8 cellular contexts compared by ENCODE assay signal in genomic region chr16:28292731-28293588, GRCh38. TPM values are rescaled to one million over a fixed set of nuclear protein-coding genes. Genes with fewer than 3 reads are reported as not detected.
A peak's percentile ranks its signal among the peaks of the same experiment; 100 is the strongest.
DNase-seq lines count a peak whose midpoint lies in the region; ATAC-seq, FAIRE-seq and TF ChIP-seq lines count a peak whose summit lies in the region.

No MANE protein-coding gene starts in this region.

- peak overlapping the region; percentile 60; the same call in 1 of the 2 replicates for H2BK12ac ChIP-seq in H1 (ENCODE audit: low read depth, low read length)

- H2AK5ac ChIP-seq in H1 (ENCODE audit: low read depth, low read length) = no peak overlapping the region

- peak overlapping the region; percentile 92 to 100 (median 100) for H3K4me2 ChIP-seq in BLaER1 treated with 17β-estradiol and CSF1 and Interleukin-3, amounts not matched to agents 10 nM and 100 nM
- H3K4me2 ChIP-seq in H1 (ENCODE audit: insufficient read depth in 1 of 2, low read depth in 2 of 2, low read length in 2 of 2) = peak overlapping the region; percentile 82 to 98

- no peaks in the 10 kb centered on the region for H3K9me3 ChIP-seq in BLaER1 treated with 17β-estradiol and CSF1 and Interleukin-3, amounts not matched to agents 10 nM and 100 nM (replicated peaks in 1 of 11)
- H3K9me3 ChIP-seq in Panc1 (ENCODE audit: control insufficient read depth, insufficient read depth, low read depth, low read length) (no peaks in the 10 kb centered on the region), H1 (ENCODE audit: insufficient read depth in 2 of 2, low read depth in 1 of 2, low read length in 1 of 2) (no peaks in the 10 kb centered on the region), neuron (ENCODE audit: low read length) (no peaks in the 10 kb centered on the region)

- H2BK120ac ChIP-seq in H1 (replicated peaks; ENCODE audit: low read depth, low read length) = no peak overlapping the region

- DNase-seq in HEK293T (ENCODE audit: extremely low spot score) (peak; percentile 26), Panc1 (ENCODE audit: low read depth, low spot score) (no peak), H1 (ENCODE audit: low read depth in 1 of 2, low spot score in 2 of 2) (peak in 1 of 2 experiments; percentile 88), activated gamma-delta T cell treated with Interleukin-2 at 50 U/mL for 16 hours (no peak)

- no peak for TF ChIP-seq RAD21 in H1 (IDR thresholded peaks at IDR 0.05 in 1 of 2, conservative IDR thresholded peaks at IDR 0.05 in 1 of 2; ENCODE audit: low read depth in 2 of 2, low read length in 2 of 2)

- peak overlapping the region; percentile 85 for H4K5ac ChIP-seq in H1 (ENCODE audit: insufficient read length, low read depth, low read length)

- TF ChIP-seq CTCF in Panc1 (IDR thresholded peaks at IDR 0.05) (no peak), H1 (IDR thresholded peaks at IDR 0.05; ENCODE audit: control extremely low read depth in 1 of 3, insufficient read depth in 1 of 3, low read depth in 1 of 3, low read length in 3 of 3) (no peak)

- H3K9ac ChIP-seq in BLaER1 treated with 17β-estradiol and CSF1 and Interleukin-3, amounts not matched to agents 10 nM and 100 nM = peak overlapping the region; percentile 74 to 99 (median 92)
- H3K9ac ChIP-seq in H1 (replicated peaks in 1 of 4; ENCODE audit: extremely low read depth in 1 of 4, low read depth in 3 of 4, low read length in 3 of 4) = peak overlapping the region; percentile 69 to 89 (median 78)

- peaks cover 44 to 88% (median 81%) of the 10 kb centered on the region in 10 experiments for H3K4me1 ChIP-seq in BLaER1 treated with 17β-estradiol and CSF1 and Interleukin-3, amounts not matched to agents 10 nM and 100 nM
- H3K4me1 ChIP-seq in Panc1 (ENCODE audit: control insufficient read depth, insufficient read depth, low read length) = peaks cover 9% of the 10 kb centered on the region
- peaks cover 3 to 22% (median 13%) of the 10 kb centered on the region in 4 experiments for H3K4me1 ChIP-seq in H1 (replicated peaks in 1 of 4; ENCODE audit: control insufficient read depth in 3 of 4, insufficient read depth in 4 of 4, low read length in 3 of 4)
- peaks cover 23% of the 10 kb centered on the region for H3K4me1 ChIP-seq in neuron (ENCODE audit: insufficient read depth, low read length)

- H2AFZ ChIP-seq in H1 (ENCODE audit: low read length) (no peak overlapping the region), neuron (ENCODE audit: low read depth, low read length) (peak overlapping the region; percentile 7)

- H2BK15ac ChIP-seq in H1 (ENCODE audit: low read length) = no peak overlapping the region

- TF ChIP-seq EP300 in H1 (IDR thresholded peaks at IDR 0.05; ENCODE audit: borderline replicate concordance in 1 of 2, low read depth in 2 of 2, low read length in 2 of 2) = no peak

- peaks cover 12% of the 10 kb centered on the region for H3K23me2 ChIP-seq in H1 (ENCODE audit: low read depth, low read length)

- TF ChIP-seq POLR2A in H1 (IDR thresholded peaks at IDR 0.05; ENCODE audit: control extremely low read depth in 1 of 2, low read depth in 2 of 2, low read length in 2 of 2) = peak in 1 of 2 experiments; percentile 26; a peak in 2 of 3 replicates

- peaks cover 29% of the 10 kb centered on the region for H3K79me1 ChIP-seq in H1 (ENCODE audit: low read depth, low read length)

- intact Hi-C loops in Panc1 (cut with micrococcal nuclease; ENCODE audit: unreplicated experiment) = no loop called here

- POLR2A ChIA-PET in HEK293T (lab: Yijun Ruan, JAX) (interaction anchor here (0.9 to 2.0 kb wide), 8 partner anchors 8 to 553 kb away, joined by 3 to 15 read pairs (median 4); partner anchors contain the start of gene TUFM), Panc1 (lab: Charles Lee) (no interaction called here), H1 (lab: Charles Lee; ENCODE audit: partially characterized antibody) (interaction anchor here (0.7 to 4.5 kb wide), 11 partner anchors 7 to 531 kb away, joined by 3 to 45 read pairs (median 5); no protein-coding TSS in a partner anchor)

- peak overlapping the region; percentile 44 to 93 (median 89); a peak in 21 of 22 replicates for H3K27ac ChIP-seq in BLaER1 treated with 17β-estradiol and CSF1 and Interleukin-3, amounts not matched to agents 10 nM and 100 nM
- H3K27ac ChIP-seq in Panc1 (ENCODE audit: low read length) (no peak overlapping the region), H1 (ENCODE audit: low read depth, low read length) (peak overlapping the region; percentile 77)

- peak overlapping the region; percentile 91 for H4K91ac ChIP-seq in H1 (replicated peaks; ENCODE audit: insufficient read length, low read length)

- H2BK5ac ChIP-seq in H1 (ENCODE audit: low read depth, low read length) = peak overlapping the region; percentile 79; the same call in 1 of the 2 replicates

- peaks cover 10 to 60% of the 10 kb centered on the region in 2 experiments for H3K79me2 ChIP-seq in H1 (ENCODE audit: control insufficient read depth in 1 of 2, insufficient read depth in 2 of 2, low read length in 2 of 2)

- peaks cover 0 to 15% (median 0%) of the 10 kb centered on the region in 11 experiments; a peak in 5 of 22 replicates for H3K36me3 ChIP-seq in BLaER1 treated with 17β-estradiol and CSF1 and Interleukin-3, amounts not matched to agents 10 nM and 100 nM
- H3K36me3 ChIP-seq in Panc1 (ENCODE audit: control insufficient read depth, insufficient read depth, low read length) = peaks cover 2% of the 10 kb centered on the region; the same call in 1 of the 2 replicates
- H3K36me3 ChIP-seq in H1 (ENCODE audit: control insufficient read depth in 2 of 4, insufficient read depth in 4 of 4, low read length in 3 of 4) = peaks cover 0 to 8% (median 2%) of the 10 kb centered on the region in 4 experiments; a peak in 2 of 8 replicates
- peaks cover 22% of the 10 kb centered on the region for H3K36me3 ChIP-seq in neuron (ENCODE audit: insufficient read depth, low read length)

- H3K27me3 ChIP-seq in BLaER1 treated with 17β-estradiol and CSF1 and Interleukin-3, amounts not matched to agents 10 nM and 100 nM = no peaks in the 10 kb centered on the region
- no peaks in the 10 kb centered on the region for H3K27me3 ChIP-seq in Panc1 (ENCODE audit: control insufficient read depth, insufficient read depth, low read length)
- no peaks in the 10 kb centered on the region for H3K27me3 ChIP-seq in H1 (replicated peaks in 1 of 4; ENCODE audit: control insufficient read depth in 3 of 4, extremely low read depth in 1 of 4, insufficient read depth in 3 of 4, low read length in 3 of 4)
- no peaks in the 10 kb centered on the region for H3K27me3 ChIP-seq in neuron (ENCODE audit: insufficient read depth, low read length)

- peak overlapping the region; percentile 87 to 100 (median 95) for H3K4me3 ChIP-seq in BLaER1 treated with 17β-estradiol and CSF1 and Interleukin-3, amounts not matched to agents 10 nM and 100 nM
- H3K4me3 ChIP-seq in Panc1 (ENCODE audit: low read depth in 2 of 2, low read length in 2 of 2) (peak overlapping the region; percentile 52 to 60), H1 (ENCODE audit: extremely low read depth in 1 of 4, insufficient read depth in 2 of 4, low read depth in 3 of 4, low read length in 4 of 4) (peak overlapping the region; percentile 85 to 94 (median 88)), neuron (ENCODE audit: low read length) (peak overlapping the region; percentile 77)

- peaks cover 0 to 43% (median 33%) of the 10 kb centered on the region in 11 experiments; a peak in 17 of 22 replicates for H4K20me1 ChIP-seq in BLaER1 treated with 17β-estradiol and CSF1 and Interleukin-3, amounts not matched to agents 10 nM and 100 nM
- peaks cover 17 to 21% of the 10 kb centered on the region in 2 experiments for H4K20me1 ChIP-seq in H1 (replicated peaks in 1 of 2; ENCODE audit: control insufficient read depth in 1 of 2, insufficient read depth in 2 of 2, low read length in 2 of 2)

- in situ Hi-C loops in Panc1 (cut with HindIII; ENCODE audit: low pct_unique_long_range_greater_than_20kb, low sequenced_read_pairs) = no loop called here

- CTCF ChIA-PET in HEK293T (lab: Yijun Ruan, JAX) = interaction anchor here (1.4 kb wide), 1 partner anchor 16 kb away, joined by 3 read pairs; no protein-coding TSS in a partner anchor
- CTCF ChIA-PET in Panc1 (lab: Charles Lee) = interaction anchor here (0.7 kb wide), 1 partner anchor 28 kb away, joined by 4 read pairs; no protein-coding TSS in a partner anchor
- CTCF ChIA-PET in H1 (lab: Charles Lee; ENCODE audit: partially characterized antibody) = interaction anchor here (0.7 to 3.3 kb wide), 4 partner anchors 9 to 24 kb away, joined by 5 to 17 read pairs (median 6); no protein-coding TSS in a partner anchor

- no peak for FAIRE-seq in H1 (lab: Jason Lieb, UNC)

- peak overlapping the region; percentile 96 for H3K18ac ChIP-seq in H1 (ENCODE audit: extremely low read depth, low read length)

- no peak overlapping the region for H2BK20ac ChIP-seq in H1 (ENCODE audit: low read length)

- no peak overlapping the region for H3K23ac ChIP-seq in H1 (ENCODE audit: insufficient read length)

- H3K14ac ChIP-seq in H1 (ENCODE audit: insufficient read length) = no peak overlapping the region

- H3K4ac ChIP-seq in H1 (replicated peaks; ENCODE audit: insufficient read length, low read depth, low read length) = peak overlapping the region; percentile 75

- 2% methylated on average over 36 of the region's 60 CpGs; no CpG with 5 or more reads in 1 of the 2 experiments for WGBS in H1 (ENCODE audit: extremely low coverage in 1 of 2, insufficient coverage in 1 of 2, insufficient read length in 1 of 2, insufficient replicate concordance in 2 of 2, low coverage in 1 of 2, low lambda C conversion rate in 2 of 2, missing lambda C conversion rate in 1 of 2), 2 experiments

- H3K56ac ChIP-seq in H1 (replicated peaks; ENCODE audit: insufficient read length, low read depth, low read length) = peak overlapping the region; percentile 73

- H4K8ac ChIP-seq in H1 (ENCODE audit: extremely low read depth, insufficient read depth, low read length) = peak overlapping the region; percentile 95

- ATAC-seq in Panc1 (no peak; the same call in 1 of the 2 replicates), HG02970 (IDR thresholded peaks at IDR 0.05; ENCODE audit: low FRiP score, unreplicated experiment) (no peak), HG03039 (IDR thresholded peaks at IDR 0.05; ENCODE audit: unreplicated experiment) (no peak)

- no TSS peak for BruUV-seq in Panc1 (replicated peaks; lab: Mats Ljungman, UMichigan)

TF ChIP-seq in HEK293T, 16 proteins besides CTCF, POLR2A, EP300 and RAD21 (continues in another document):
- no peak for TF ChIP-seq BHLHE40 (IDR thresholded peaks at IDR 0.05; ENCODE audit: borderline replicate concordance)

RNA-seq across cellular contexts. Expression of gene SBK1, which starts 0.6 kb away (rescaled TPM):
- 2.4 TPM for total RNA-seq in Panc1 (2021; ENCODE audit: unreplicated experiment)
- 5.7 TPM for polyA plus RNA-seq in Panc1 (2012; ENCODE audit: insufficient read length)
- total RNA-seq in H1 (2021; fragmentation: NEBNext Ultra II Directional; extraction: Animal tissue kit (Norgen Biotek cat#: 25700)) = 73.9 and 77.4 TPM in 2 replicates
- 18.2 and 34.8 TPM in 2 replicates for polyA plus RNA-seq in H1 (2011; rRNA removed)
- polyA plus RNA-seq in H1 (2011; cell fraction: cytosol; rRNA removed) = 16.7 TPM
- polyA plus RNA-seq in H1 (2011; cell fraction: nucleus; rRNA removed) = 29.8 TPM
- polyA plus RNA-seq in H1 (2012, experiment 1 of 2) = 46.9 to 62.0 TPM (median 59.1 TPM) in 4 replicates
- polyA plus RNA-seq in H1 (2012, experiment 2 of 2) = 59.4 TPM
- polyA plus RNA-seq in H1 (2013, experiment 1 of 2) = 69.2 TPM
- polyA plus RNA-seq in H1 (2013, experiment 2 of 2) = 68.1 TPM
- 9.3 and 12.5 TPM in 2 replicates for polyA minus RNA-seq in H1 (2011; rRNA and poly(A)+ RNA removed)
- polyA minus RNA-seq in H1 (2011; cell fraction: cytosol; rRNA and poly(A)+ RNA removed) = 31.7 TPM
- polyA minus RNA-seq in H1 (2011; cell fraction: nucleus; rRNA and poly(A)+ RNA removed) = 16.6 TPM

Comparison
In these comparisons a context has a peak if more than half of its experiments do, and no peak if none do; other contexts are left out.
1. RNA of gene SBK1, which starts 0.6 kb away (total RNA-seq): 73.9 to 77.4 TPM in H1; 2.4 TPM in Panc1 (single experiment); every median in the first group is over 10 times any median in the second.
2. Peak in every context shown above with its lines, with median percentiles within 50 percentile points of each other: H3K4me3 ChIP-seq.